Comparison of ENCODE assay signal across 20 cellular contexts in the genomic region with DNA sequence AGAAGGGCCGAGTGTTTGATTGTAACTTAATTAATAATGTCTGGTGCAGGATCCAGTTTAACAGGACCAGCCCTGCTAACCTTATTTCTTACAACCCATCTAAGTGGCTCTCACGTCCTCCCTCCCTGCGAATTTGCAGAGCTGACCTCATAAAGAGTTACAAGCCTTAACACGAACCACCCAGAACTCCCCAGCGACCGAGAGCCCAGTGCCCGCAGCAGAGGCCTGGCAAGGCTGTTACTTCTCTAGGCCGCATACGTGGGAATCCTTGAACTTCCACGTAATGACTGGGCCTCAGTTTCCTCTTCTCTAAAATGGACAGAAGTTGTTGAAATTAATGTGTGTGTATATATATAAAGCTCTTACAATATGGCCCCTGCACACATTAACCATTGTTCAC.
"Had no signal": no experiment of that assay in that cellular context is flagged by ENCODE, and none has a peak within 500 bp of the region (broad histone marks: within the 10 kb centered on the region; RNA-seq: fewer than 3 reads in every experiment).

No MANE protein-coding gene starts in this region.

- H3K27ac ChIP-seq: left ventricle myocardium inferior, lower lobe of right lung, parathyroid adenoma, sigmoid colon, skin epidermis, thoracic aorta, transverse colon had no signal

- H3K36me3 ChIP-seq: transverse colon had no signal

- H3K4me1 Mint-ChIP-seq: immature natural killer cell; memory B cell; naive B cell; stimulated activated naive B cell treated with anti-CD40 and anti-IgM and Interleukin-4, amounts not matched to agents 10 μg/mL and 1 μg/mL and 100 μg/mL, for 72 hours; stimulated activated naive CD8-positive, alpha-beta T cell treated with anti-CD3 and anti-CD28 coated beads, Interleukin-15, amount 100 ng/mL, for 72 hours had no signal

- H3K36me3 Mint-ChIP-seq: immature natural killer cell; memory B cell; naive B cell; stimulated activated naive B cell treated with anti-CD40 and anti-IgM and Interleukin-4, amounts not matched to agents 10 μg/mL and 1 μg/mL and 100 μg/mL, for 72 hours had no signal

- H3K9me3 Mint-ChIP-seq: dendritic cell treated with granulocyte-macrophage colony-stimulating factor and Interleukin-4, amounts not matched to agents 40 ng/mL and 50 ng/mL, for 4 days; immature natural killer cell; memory B cell; naive B cell; nephron; stimulated activated naive B cell treated with anti-CD40 and anti-IgM and Interleukin-4, amounts not matched to agents 10 μg/mL and 1 μg/mL and 100 μg/mL, for 72 hours; stimulated activated naive CD8-positive, alpha-beta T cell treated with anti-CD3 and anti-CD28 coated beads, Interleukin-15, amount 100 ng/mL, for 72 hours had no signal

- H3K4me3 Mint-ChIP-seq: dendritic cell treated with granulocyte-macrophage colony-stimulating factor and Interleukin-4, amounts not matched to agents 40 ng/mL and 50 ng/mL, for 4 days; immature natural killer cell; memory B cell; naive B cell; nephron; stimulated activated naive B cell treated with anti-CD40 and anti-IgM and Interleukin-4, amounts not matched to agents 10 μg/mL and 1 μg/mL and 100 μg/mL, for 72 hours; stimulated activated naive CD8-positive, alpha-beta T cell treated with anti-CD3 and anti-CD28 coated beads, Interleukin-15, amount 100 ng/mL, for 72 hours had no signal

- H3K4me3 ChIP-seq: left ventricle myocardium inferior, lower lobe of right lung, sigmoid colon, skin epidermis, thoracic aorta, transverse colon had no signal

- H3K79me2 ChIP-seq: parathyroid adenoma had no signal

- H3K27me3 ChIP-seq: sigmoid colon, transverse colon had no signal

- H3K27me3 Mint-ChIP-seq: dendritic cell treated with granulocyte-macrophage colony-stimulating factor and Interleukin-4, amounts not matched to agents 40 ng/mL and 50 ng/mL, for 4 days; naive B cell; stimulated activated naive CD8-positive, alpha-beta T cell treated with anti-CD3 and anti-CD28 coated beads, Interleukin-15, amount 100 ng/mL, for 72 hours had no signal

- H3K27ac Mint-ChIP-seq: dendritic cell treated with granulocyte-macrophage colony-stimulating factor and Interleukin-4, amounts not matched to agents 40 ng/mL and 50 ng/mL, for 4 days; immature natural killer cell; memory B cell; nephron; stimulated activated naive B cell treated with anti-CD40 and anti-IgM and Interleukin-4, amounts not matched to agents 10 μg/mL and 1 μg/mL and 100 μg/mL, for 72 hours; stimulated activated naive CD8-positive, alpha-beta T cell treated with anti-CD3 and anti-CD28 coated beads, Interleukin-15, amount 100 ng/mL, for 72 hours had no signal

- H3K9me3 ChIP-seq: left ventricle myocardium inferior, lower lobe of right lung, sigmoid colon, thoracic aorta, transverse colon had no signal

- H3K4me1 ChIP-seq: parathyroid adenoma, transverse colon had no signal

- ATAC-seq: esophagus mucosa; left cardiac atrium; lower lobe of right lung; stimulated activated naive B cell treated with anti-CD40 and anti-IgM and Interleukin-4, amounts not matched to agents 10 μg/mL and 1 μg/mL and 100 μg/mL, for 72 hours; stimulated activated naive CD8-positive, alpha-beta T cell treated with anti-CD3 and anti-CD28 coated beads, Interleukin-15, amount 100 ng/mL, for 72 hours had no signal

- H3K9ac ChIP-seq: parathyroid adenoma had no signal

- H2AFZ ChIP-seq: parathyroid adenoma had no signal

- DNase-seq: cerebellar nuclear complex; immature natural killer cell; left cardiac atrium; left ventricle myocardium inferior; lower lobe of right lung; naive B cell; sigmoid colon; stimulated activated CD4-positive, alpha-beta T cell treated with anti-CD3 and anti-CD28 coated beads, Interleukin-2, amount 100 ng/mL, for 24 hours; stimulated activated CD4-positive, alpha-beta T cell treated with anti-CD3 and anti-CD28 coated beads, Interleukin-4, amount 100 ng/mL, for 4 hours; stimulated activated naive B cell treated with anti-CD40 and anti-IgM and Interleukin-4, amounts not matched to agents 10 μg/mL and 1 μg/mL and 100 μg/mL, for 72 hours; stimulated activated naive CD8-positive, alpha-beta T cell treated with anti-CD3 and anti-CD28 coated beads, Interleukin-15, amount 100 ng/mL, for 72 hours; substantia nigra; transverse colon had no signal
